ENCODE assay signal across 1 cellular context in the genomic region with DNA sequence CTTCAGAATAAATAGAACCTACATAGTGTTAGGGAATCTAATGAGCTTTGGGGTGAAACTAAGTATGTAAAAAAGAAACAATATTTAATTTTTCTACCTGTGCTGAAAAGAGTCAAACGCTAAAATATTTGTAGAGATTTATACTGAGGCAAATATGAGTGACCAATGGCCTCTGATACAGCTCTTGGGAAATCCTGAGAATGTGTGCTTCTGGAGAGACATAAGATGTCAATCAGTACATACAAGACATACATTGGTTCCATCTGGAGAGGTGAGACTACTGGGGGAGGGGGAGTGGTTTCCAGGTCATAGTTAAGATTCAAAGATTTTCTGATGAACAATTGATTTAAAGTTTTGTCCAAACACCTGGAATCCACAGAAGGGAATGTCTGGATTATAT.
TF ChIP-seq lines count a peak whose summit lies in the region.

No MANE protein-coding gene starts in this region.

TF ChIP-seq in WTC11, 78 proteins besides CTCF, POLR2A, EP300 and RAD21 (continued from another document):
- TF ChIP-seq MAX (CRISPR knock-in tag; IDR thresholded peaks at IDR 0.05) (no peak), ZNF121 (CRISPR knock-in tag; IDR thresholded peaks at IDR 0.05) (no peak), OVOL2 (CRISPR knock-in tag; IDR thresholded peaks at IDR 0.05; ENCODE audit: borderline replicate concordance) (no peak), SMAD4 (CRISPR knock-in tag; IDR thresholded peaks at IDR 0.05) (no peak), FOXP4 (CRISPR knock-in tag; IDR thresholded peaks at IDR 0.05) (no peak), EMX1 (CRISPR knock-in tag; IDR thresholded peaks at IDR 0.05) (no peak)
- TF ChIP-seq, protein P1, sequence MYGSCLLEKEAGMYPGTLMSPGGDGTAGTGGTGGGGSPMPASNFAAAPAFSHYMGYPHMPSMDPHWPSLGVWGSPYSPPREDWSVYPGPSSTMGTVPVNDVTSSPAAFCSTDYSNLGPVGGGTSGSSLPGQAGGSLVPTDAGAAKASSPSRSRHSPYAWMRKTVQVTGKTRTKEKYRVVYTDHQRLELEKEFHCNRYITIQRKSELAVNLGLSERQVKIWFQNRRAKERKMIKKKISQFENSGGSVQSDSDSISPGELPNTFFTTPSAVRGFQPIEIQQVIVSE (CRISPR knock-in tag; IDR thresholded peaks at IDR 0.05; ENCODE audit: borderline replicate concordance): no peak
- TF ChIP-seq, protein P2, sequence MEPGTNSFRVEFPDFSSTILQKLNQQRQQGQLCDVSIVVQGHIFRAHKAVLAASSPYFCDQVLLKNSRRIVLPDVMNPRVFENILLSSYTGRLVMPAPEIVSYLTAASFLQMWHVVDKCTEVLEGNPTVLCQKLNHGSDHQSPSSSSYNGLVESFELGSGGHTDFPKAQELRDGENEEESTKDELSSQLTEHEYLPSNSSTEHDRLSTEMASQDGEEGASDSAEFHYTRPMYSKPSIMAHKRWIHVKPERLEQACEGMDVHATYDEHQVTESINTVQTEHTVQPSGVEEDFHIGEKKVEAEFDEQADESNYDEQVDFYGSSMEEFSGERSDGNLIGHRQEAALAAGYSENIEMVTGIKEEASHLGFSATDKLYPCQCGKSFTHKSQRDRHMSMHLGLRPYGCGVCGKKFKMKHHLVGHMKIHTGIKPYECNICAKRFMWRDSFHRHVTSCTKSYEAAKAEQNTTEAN (CRISPR knock-in tag; IDR thresholded peaks at IDR 0.05): no peak
TF ChIP-seq in WTC11: peak in this region for 0.
